ENCODE assay signal across 1 cellular context in genomic region chr4:165327211-165328100, GRCh38.
TF ChIP-seq lines count a peak whose summit lies in the region.

Gene MSMO1 (plus strand): TSS chr4:165327669. CDS start chr4:165333371, 5,702 bp downstream.

TF ChIP-seq in GM12878, 131 proteins besides CTCF, POLR2A, EP300 and RAD21 (continued from another document and continues in another):
- TF ChIP-seq CUX1 (IDR thresholded peaks at IDR 0.05; ENCODE audit: insufficient replicate concordance, low read depth, low read length) = no peak
- TF ChIP-seq, protein P1, sequence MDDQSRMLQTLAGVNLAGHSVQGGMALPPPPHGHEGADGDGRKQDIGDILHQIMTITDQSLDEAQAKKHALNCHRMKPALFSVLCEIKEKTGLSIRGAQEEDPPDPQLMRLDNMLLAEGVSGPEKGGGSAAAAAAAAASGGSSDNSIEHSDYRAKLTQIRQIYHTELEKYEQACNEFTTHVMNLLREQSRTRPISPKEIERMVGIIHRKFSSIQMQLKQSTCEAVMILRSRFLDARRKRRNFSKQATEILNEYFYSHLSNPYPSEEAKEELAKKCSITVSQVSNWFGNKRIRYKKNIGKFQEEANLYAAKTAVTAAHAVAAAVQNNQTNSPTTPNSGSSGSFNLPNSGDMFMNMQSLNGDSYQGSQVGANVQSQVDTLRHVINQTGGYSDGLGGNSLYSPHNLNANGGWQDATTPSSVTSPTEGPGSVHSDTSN (IDR thresholded peaks at IDR 0.05; ENCODE audit: insufficient replicate concordance, low read depth, low read length) = peak; percentile 88
- TF ChIP-seq TCF3 (IDR thresholded peaks at IDR 0.05; ENCODE audit: borderline replicate concordance, insufficient read depth, low read depth, low read length) = peak; percentile 91; the same call in 1 of the 2 replicates
- TF ChIP-seq TBL1XR1 (IDR thresholded peaks at IDR 0.05; ENCODE audit: low read depth, low read length) = no peak
- TF ChIP-seq MYC (IDR thresholded peaks at IDR 0.05; ENCODE audit: insufficient read depth, insufficient read length, insufficient replicate concordance, low read length, severe bottlenecking) = peak; percentile 45
- TF ChIP-seq PKNOX1 (IDR thresholded peaks at IDR 0.05) = peak; percentile 97
- no peak for TF ChIP-seq SIX5 (IDR thresholded peaks at IDR 0.05; ENCODE audit: low read depth, low read length, severe bottlenecking)
- TF ChIP-seq, protein P2, sequence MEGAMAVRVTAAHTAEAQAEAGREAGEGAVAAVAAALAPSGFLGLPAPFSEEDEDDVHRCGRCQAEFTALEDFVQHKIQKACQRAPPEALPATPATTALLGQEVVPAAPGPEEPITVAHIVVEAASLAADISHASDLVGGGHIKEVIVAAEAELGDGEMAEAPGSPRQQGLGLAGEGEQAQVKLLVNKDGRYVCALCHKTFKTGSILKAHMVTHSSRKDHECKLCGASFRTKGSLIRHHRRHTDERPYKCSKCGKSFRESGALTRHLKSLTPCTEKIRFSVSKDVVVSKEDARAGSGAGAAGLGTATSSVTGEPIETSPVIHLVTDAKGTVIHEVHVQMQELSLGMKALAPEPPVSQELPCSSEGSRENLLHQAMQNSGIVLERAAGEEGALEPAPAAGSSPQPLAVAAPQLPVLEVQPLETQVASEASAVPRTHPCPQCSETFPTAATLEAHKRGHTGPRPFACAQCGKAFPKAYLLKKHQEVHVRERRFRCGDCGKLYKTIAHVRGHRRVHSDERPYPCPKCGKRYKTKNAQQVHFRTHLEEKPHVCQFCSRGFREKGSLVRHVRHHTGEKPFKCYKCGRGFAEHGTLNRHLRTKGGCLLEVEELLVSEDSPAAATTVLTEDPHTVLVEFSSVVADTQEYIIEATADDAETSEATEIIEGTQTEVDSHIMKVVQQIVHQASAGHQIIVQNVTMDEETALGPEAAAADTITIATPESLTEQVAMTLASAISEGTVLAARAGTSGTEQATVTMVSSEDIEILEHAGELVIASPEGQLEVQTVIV (IDR thresholded peaks at IDR 0.05; ENCODE audit: borderline replicate concordance, partially characterized antibody) = peak; percentile 98
- peak; percentile 98 for TF ChIP-seq CREB1 (IDR thresholded peaks at IDR 0.05; ENCODE audit: low read depth)
- TF ChIP-seq SMAD1 (IDR thresholded peaks at IDR 0.05; ENCODE audit: low read depth, partially characterized antibody) = peak; percentile 51
- TF ChIP-seq CBX3 (IDR thresholded peaks at IDR 0.05; ENCODE audit: borderline replicate concordance, low read depth) = no peak
- TF ChIP-seq GABPA (IDR thresholded peaks at IDR 0.05; ENCODE audit: low read depth) = no peak
- TF ChIP-seq, protein P3, sequence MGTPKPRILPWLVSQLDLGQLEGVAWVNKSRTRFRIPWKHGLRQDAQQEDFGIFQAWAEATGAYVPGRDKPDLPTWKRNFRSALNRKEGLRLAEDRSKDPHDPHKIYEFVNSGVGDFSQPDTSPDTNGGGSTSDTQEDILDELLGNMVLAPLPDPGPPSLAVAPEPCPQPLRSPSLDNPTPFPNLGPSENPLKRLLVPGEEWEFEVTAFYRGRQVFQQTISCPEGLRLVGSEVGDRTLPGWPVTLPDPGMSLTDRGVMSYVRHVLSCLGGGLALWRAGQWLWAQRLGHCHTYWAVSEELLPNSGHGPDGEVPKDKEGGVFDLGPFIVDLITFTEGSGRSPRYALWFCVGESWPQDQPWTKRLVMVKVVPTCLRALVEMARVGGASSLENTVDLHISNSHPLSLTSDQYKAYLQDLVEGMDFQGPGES (IDR thresholded peaks at IDR 0.05) = peak; percentile 98
- TF ChIP-seq JUND (IDR thresholded peaks at IDR 0.05; ENCODE audit: low read depth, low read length) = no peak
- no peak; the same call in 1 of the 2 replicates for TF ChIP-seq CHD1 (IDR thresholded peaks at IDR 0.05; ENCODE audit: low read depth, low read length)
- no peak for TF ChIP-seq EED (IDR thresholded peaks at IDR 0.05; ENCODE audit: low read depth)
- TF ChIP-seq, protein P4, sequence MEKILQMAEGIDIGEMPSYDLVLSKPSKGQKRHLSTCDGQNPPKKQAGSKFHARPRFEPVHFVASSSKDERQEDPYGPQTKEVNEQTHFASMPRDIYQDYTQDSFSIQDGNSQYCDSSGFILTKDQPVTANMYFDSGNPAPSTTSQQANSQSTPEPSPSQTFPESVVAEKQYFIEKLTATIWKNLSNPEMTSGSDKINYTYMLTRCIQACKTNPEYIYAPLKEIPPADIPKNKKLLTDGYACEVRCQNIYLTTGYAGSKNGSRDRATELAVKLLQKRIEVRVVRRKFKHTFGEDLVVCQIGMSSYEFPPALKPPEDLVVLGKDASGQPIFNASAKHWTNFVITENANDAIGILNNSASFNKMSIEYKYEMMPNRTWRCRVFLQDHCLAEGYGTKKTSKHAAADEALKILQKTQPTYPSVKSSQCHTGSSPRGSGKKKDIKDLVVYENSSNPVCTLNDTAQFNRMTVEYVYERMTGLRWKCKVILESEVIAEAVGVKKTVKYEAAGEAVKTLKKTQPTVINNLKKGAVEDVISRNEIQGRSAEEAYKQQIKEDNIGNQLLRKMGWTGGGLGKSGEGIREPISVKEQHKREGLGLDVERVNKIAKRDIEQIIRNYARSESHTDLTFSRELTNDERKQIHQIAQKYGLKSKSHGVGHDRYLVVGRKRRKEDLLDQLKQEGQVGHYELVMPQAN (conservative IDR thresholded peaks at IDR 0.05) = peak; percentile 85
- peak; percentile 95 for TF ChIP-seq FOS (IDR thresholded peaks at IDR 0.05; ENCODE audit: borderline replicate concordance, extremely low read depth, insufficient read length)
- TF ChIP-seq, protein P5, sequence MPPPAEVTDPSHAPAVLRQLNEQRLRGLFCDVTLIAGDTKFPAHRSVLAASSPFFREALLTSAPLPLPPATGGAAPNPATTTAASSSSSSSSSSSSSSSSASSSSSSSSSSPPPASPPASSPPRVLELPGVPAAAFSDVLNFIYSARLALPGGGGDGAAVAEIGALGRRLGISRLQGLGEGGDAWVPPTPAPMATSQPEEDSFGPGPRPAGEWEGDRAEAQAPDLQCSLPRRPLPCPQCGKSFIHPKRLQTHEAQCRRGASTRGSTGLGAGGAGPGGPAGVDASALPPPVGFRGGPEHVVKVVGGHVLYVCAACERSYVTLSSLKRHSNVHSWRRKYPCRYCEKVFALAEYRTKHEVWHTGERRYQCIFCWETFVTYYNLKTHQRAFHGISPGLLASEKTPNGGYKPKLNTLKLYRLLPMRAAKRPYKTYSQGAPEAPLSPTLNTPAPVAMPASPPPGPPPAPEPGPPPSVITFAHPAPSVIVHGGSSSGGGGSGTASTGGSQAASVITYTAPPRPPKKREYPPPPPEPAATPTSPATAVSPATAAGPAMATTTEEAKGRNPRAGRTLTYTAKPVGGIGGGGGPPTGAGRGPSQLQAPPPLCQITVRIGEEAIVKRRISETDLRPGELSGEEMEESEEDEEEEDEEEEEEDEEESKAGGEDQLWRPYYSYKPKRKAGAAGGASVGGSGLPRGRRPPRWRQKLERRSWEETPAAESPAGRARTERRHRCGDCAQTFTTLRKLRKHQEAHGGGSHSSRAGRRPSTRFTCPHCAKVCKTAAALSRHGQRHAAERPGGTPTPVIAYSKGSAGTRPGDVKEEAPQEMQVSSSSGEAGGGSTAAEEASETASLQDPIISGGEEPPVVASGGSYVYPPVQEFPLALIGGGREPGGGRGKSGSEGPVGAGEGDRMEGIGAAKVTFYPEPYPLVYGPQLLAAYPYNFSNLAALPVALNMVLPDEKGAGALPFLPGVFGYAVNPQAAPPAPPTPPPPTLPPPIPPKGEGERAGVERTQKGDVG (CRISPR knock-in tag; IDR thresholded peaks at IDR 0.05) = no peak
- TF ChIP-seq, protein P6, sequence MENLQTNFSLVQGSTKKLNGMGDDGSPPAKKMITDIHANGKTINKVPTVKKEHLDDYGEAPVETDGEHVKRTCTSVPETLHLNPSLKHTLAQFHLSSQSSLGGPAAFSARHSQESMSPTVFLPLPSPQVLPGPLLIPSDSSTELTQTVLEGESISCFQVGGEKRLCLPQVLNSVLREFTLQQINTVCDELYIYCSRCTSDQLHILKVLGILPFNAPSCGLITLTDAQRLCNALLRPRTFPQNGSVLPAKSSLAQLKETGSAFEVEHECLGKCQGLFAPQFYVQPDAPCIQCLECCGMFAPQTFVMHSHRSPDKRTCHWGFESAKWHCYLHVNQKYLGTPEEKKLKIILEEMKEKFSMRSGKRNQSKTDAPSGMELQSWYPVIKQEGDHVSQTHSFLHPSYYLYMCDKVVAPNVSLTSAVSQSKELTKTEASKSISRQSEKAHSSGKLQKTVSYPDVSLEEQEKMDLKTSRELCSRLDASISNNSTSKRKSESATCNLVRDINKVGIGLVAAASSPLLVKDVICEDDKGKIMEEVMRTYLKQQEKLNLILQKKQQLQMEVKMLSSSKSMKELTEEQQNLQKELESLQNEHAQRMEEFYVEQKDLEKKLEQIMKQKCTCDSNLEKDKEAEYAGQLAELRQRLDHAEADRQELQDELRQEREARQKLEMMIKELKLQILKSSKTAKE (IDR thresholded peaks at IDR 0.05; ENCODE audit: low read depth, poor library complexity, severe bottlenecking) = no peak
- TF ChIP-seq LARP7 (IDR thresholded peaks at IDR 0.05) = peak; percentile 65; the same call in 1 of the 2 replicates
- 0 out of 2 replicates have a peak, but pooled peaks have one; percentile 36 for TF ChIP-seq POLR2AphosphoS2 (IDR thresholded peaks at IDR 0.05; ENCODE audit: low read depth, low read length)
- no peak for TF ChIP-seq JUNB (IDR thresholded peaks at IDR 0.05)
- TF ChIP-seq RB1 (IDR thresholded peaks at IDR 0.05; ENCODE audit: borderline replicate concordance) = peak; percentile 31; the same call in 1 of the 2 replicates
- TF ChIP-seq NBN (IDR thresholded peaks at IDR 0.05) = 0 out of 2 replicates have a peak, but pooled peaks have one; percentile 76
- peak; percentile 85 for TF ChIP-seq RELA (IDR thresholded peaks at IDR 0.05; ENCODE audit: borderline replicate concordance, partially characterized antibody)
- TF ChIP-seq SP1 (IDR thresholded peaks at IDR 0.05; ENCODE audit: low read depth, low read length) = peak; percentile 100
- TF ChIP-seq BACH1 (IDR thresholded peaks at IDR 0.05; ENCODE audit: borderline replicate concordance) = peak; percentile 39; the same call in 1 of the 2 replicates
- TF ChIP-seq KLF5 (IDR thresholded peaks at IDR 0.05; ENCODE audit: partially characterized antibody) = peak; percentile 51
- peak; percentile 43 for TF ChIP-seq SIN3A (IDR thresholded peaks at IDR 0.05; ENCODE audit: low read depth, low read length)
- 0 out of 2 replicates have a peak, but pooled peaks have one; percentile 41 for TF ChIP-seq SMAD5 (IDR thresholded peaks at IDR 0.05; ENCODE audit: low read depth)
- no peak for TF ChIP-seq ZSCAN29 (IDR thresholded peaks at IDR 0.05)
- peak; percentile 76; the same call in 1 of the 2 replicates for TF ChIP-seq SREBF1 (IDR thresholded peaks at IDR 0.05; ENCODE audit: low read length)
- TF ChIP-seq FOXM1 (IDR thresholded peaks at IDR 0.05; ENCODE audit: low read depth, low read length) = no peak
- TF ChIP-seq ETV6 (conservative IDR thresholded peaks at IDR 0.05 in 1 of 2, IDR thresholded peaks at IDR 0.05 in 1 of 2; ENCODE audit: borderline replicate concordance in 1 of 2, low read depth in 1 of 2) = no peak
- TF ChIP-seq E2F8 (IDR thresholded peaks at IDR 0.05; ENCODE audit: low read depth, partially characterized antibody) = no peak
